24 cellular contexts compared by ENCODE assay signal in the genomic region with DNA sequence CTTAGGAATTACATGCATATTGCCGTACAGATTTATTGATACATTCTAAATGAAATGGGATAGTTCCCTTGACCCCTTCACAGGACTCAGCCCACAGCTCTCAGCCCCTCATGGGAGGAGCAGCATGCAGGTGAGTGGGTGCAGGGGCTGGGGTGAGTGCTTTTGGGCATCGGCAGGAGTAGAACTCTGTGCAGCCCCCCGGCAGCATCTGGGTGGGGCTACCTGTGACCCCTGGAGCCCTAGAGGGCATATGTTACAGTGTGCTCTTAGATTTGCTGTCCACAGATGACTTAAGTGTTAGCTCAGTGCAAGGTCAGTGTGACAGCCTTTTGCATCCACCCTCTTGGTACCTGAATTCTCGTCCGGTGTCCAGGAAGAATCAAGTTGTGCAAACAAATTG.
DNase-seq lines count a peak whose midpoint lies in the region; ATAC-seq lines count a peak whose summit lies in the region.
"Had no signal": no experiment of that assay in that cellular context is flagged by ENCODE, and none has a peak within 500 bp of the region (broad histone marks: within the 10 kb centered on the region; RNA-seq: fewer than 3 reads in every experiment).

No MANE protein-coding gene starts in this region.

- H4K20me1 ChIP-seq in BLaER1 treated with 17β-estradiol and CSF1 and Interleukin-3, amounts not matched to agents 10 nM and 100 nM = peaks cover 0 to 100% (median 96%) of the 10 kb centered on the region in 11 experiments; a peak in 19 of 22 replicates

- H3K4me3 Mint-ChIP-seq in activated CD4-positive, alpha-beta T cell treated with anti-CD3 and anti-CD28 coated beads, Interleukin-2, amount 10 ng/mL, durations not matched to agents 24 days and 14 days = peak overlapping the region; percentile 36
- H3K4me3 Mint-ChIP-seq in activated naive CD8-positive, alpha-beta T cell treated with anti-CD3 and anti-CD28 coated beads for 36 hours = no peak overlapping the region
- peak overlapping the region in 9 of 10 donors; percentile 2 to 58 (median 35) for H3K4me3 Mint-ChIP-seq in naive thymus-derived CD8-positive, alpha-beta T cell
- H3K4me3 Mint-ChIP-seq: nephron had no signal

- H3K4me1 ChIP-seq in BLaER1 treated with 17β-estradiol and CSF1 and Interleukin-3, amounts not matched to agents 10 nM and 100 nM = peaks cover 49 to 100% (median 67%) of the 10 kb centered on the region in 10 experiments

- 0 out of 22 replicates have a peak overlapping the region, but pooled peaks of 1 of the 11 experiments have one; percentile 5 for H3K27ac ChIP-seq in BLaER1 treated with 17β-estradiol and CSF1 and Interleukin-3, amounts not matched to agents 10 nM and 100 nM
- H3K27ac ChIP-seq: HL-60, upper lobe of right lung had no signal

- H3K4me3 ChIP-seq in BLaER1 treated with 17β-estradiol and CSF1 and Interleukin-3, amounts not matched to agents 10 nM and 100 nM = 0 out of 20 replicates have a peak overlapping the region, but pooled peaks of 1 of the 10 experiments have one; percentile 14
- H3K4me3 ChIP-seq: dorsolateral prefrontal cortex, sigmoid colon, upper lobe of right lung had no signal

- H3K4me2 ChIP-seq in BLaER1 treated with 17β-estradiol and CSF1 and Interleukin-3, amounts not matched to agents 10 nM and 100 nM = peak overlapping the region; percentile 68 to 92 (median 80)

- peaks cover 4% of the 10 kb centered on the region for H3K9me3 Mint-ChIP-seq in activated CD4-positive, alpha-beta T cell treated with anti-CD3 and anti-CD28 coated beads, Interleukin-2, amount 10 ng/mL, durations not matched to agents 24 days and 14 days
- H3K9me3 Mint-ChIP-seq in activated naive CD8-positive, alpha-beta T cell treated with anti-CD3 and anti-CD28 coated beads for 36 hours = peaks cover 8% of the 10 kb centered on the region
- H3K9me3 Mint-ChIP-seq in naive thymus-derived CD8-positive, alpha-beta T cell = peaks cover 0 to 11% (median 5%) of the 10 kb centered on the region in 9 donors

- H3K9ac ChIP-seq in BLaER1 treated with 17β-estradiol and CSF1 and Interleukin-3, amounts not matched to agents 10 nM and 100 nM = no peak overlapping the region

- POLR2A ChIA-PET in naive thymus-derived CD8-positive, alpha-beta T cell (lab: Charles Lee) = no interaction called here

- no peaks in the 10 kb centered on the region for H3K27me3 ChIP-seq in BLaER1 treated with 17β-estradiol and CSF1 and Interleukin-3, amounts not matched to agents 10 nM and 100 nM
- H3K27me3 ChIP-seq: dorsolateral prefrontal cortex, sigmoid colon, upper lobe of right lung had no signal

- no peak for ATAC-seq in naive thymus-derived CD8-positive, alpha-beta T cell
- no peak for ATAC-seq in HG03045 (IDR thresholded peaks at IDR 0.05; ENCODE audit: unreplicated experiment)
- ATAC-seq: upper lobe of right lung had no signal

- H3K27ac Mint-ChIP-seq in activated CD4-positive, alpha-beta T cell treated with anti-CD3 and anti-CD28 coated beads, Interleukin-2, amount 10 ng/mL, durations not matched to agents 24 days and 14 days = peak overlapping the region; percentile 47
- peak overlapping the region; percentile 28 for H3K27ac Mint-ChIP-seq in activated naive CD8-positive, alpha-beta T cell treated with anti-CD3 and anti-CD28 coated beads for 36 hours
- H3K27ac Mint-ChIP-seq in naive thymus-derived CD8-positive, alpha-beta T cell = peak overlapping the region in 9 of 10 donors; percentile 6 to 82 (median 26)
- H3K27ac Mint-ChIP-seq: nephron had no signal

- no peaks in the 10 kb centered on the region for H3K9me3 ChIP-seq in BLaER1 treated with 17β-estradiol and CSF1 and Interleukin-3, amounts not matched to agents 10 nM and 100 nM (replicated peaks in 1 of 11)
- H3K9me3 ChIP-seq: sigmoid colon, upper lobe of right lung had no signal

- no peaks in the 10 kb centered on the region for H3K27me3 Mint-ChIP-seq in activated CD4-positive, alpha-beta T cell treated with anti-CD3 and anti-CD28 coated beads, Interleukin-2, amount 10 ng/mL, durations not matched to agents 24 days and 14 days
- H3K27me3 Mint-ChIP-seq in activated naive CD8-positive, alpha-beta T cell treated with anti-CD3 and anti-CD28 coated beads for 36 hours = no peaks in the 10 kb centered on the region
- H3K27me3 Mint-ChIP-seq in naive thymus-derived CD8-positive, alpha-beta T cell = no peaks in the 10 kb centered on the region

- H3K4me1 Mint-ChIP-seq in activated CD4-positive, alpha-beta T cell treated with anti-CD3 and anti-CD28 coated beads, Interleukin-2, amount 10 ng/mL, durations not matched to agents 24 days and 14 days = peaks cover 47% of the 10 kb centered on the region
- H3K4me1 Mint-ChIP-seq in activated naive CD8-positive, alpha-beta T cell treated with anti-CD3 and anti-CD28 coated beads for 36 hours = peaks cover 50% of the 10 kb centered on the region
- peaks cover 25 to 68% (median 58%) of the 10 kb centered on the region in 4 donors for H3K4me1 Mint-ChIP-seq in naive thymus-derived CD8-positive, alpha-beta T cell

- H3K36me3 Mint-ChIP-seq in activated CD4-positive, alpha-beta T cell treated with anti-CD3 and anti-CD28 coated beads, Interleukin-2, amount 10 ng/mL, durations not matched to agents 24 days and 14 days (ENCODE audit: low read depth) = peaks cover 34% of the 10 kb centered on the region
- H3K36me3 Mint-ChIP-seq in activated naive CD8-positive, alpha-beta T cell treated with anti-CD3 and anti-CD28 coated beads for 36 hours = peaks cover 47% of the 10 kb centered on the region
- peaks cover 11 to 28% (median 21%) of the 10 kb centered on the region in 3 donors for H3K36me3 Mint-ChIP-seq in naive thymus-derived CD8-positive, alpha-beta T cell

- no peak for DNase-seq in activated CD4-positive, alpha-beta T cell treated with anti-CD3 and anti-CD28 coated beads, Interleukin-2, amount 10 ng/mL, durations not matched to agents 24 days and 14 days
- DNase-seq in activated CD4-positive, alpha-beta T cell treated with anti-CD3 and anti-CD28 coated beads for 48 hours = no peak
- no peak for DNase-seq in activated naive CD8-positive, alpha-beta T cell treated with anti-CD3 and anti-CD28 coated beads for 36 hours
- no peak for DNase-seq in naive thymus-derived CD8-positive, alpha-beta T cell
- DNase-seq in cerebellum (ENCODE audit: low spot score) = no peak
- no peak for DNase-seq in central memory CD4-positive, alpha-beta T cell
- DNase-seq: dorsolateral prefrontal cortex, erythroblast, foreskin melanocyte, hypothalamus, IMR-90, kidney, mesenchymal stem cell, NCI-H146, NCI-H2171, OCI-M1, posterior cingulate gyrus, SHP77, sigmoid colon, upper lobe of right lung had no signal

- intact Hi-C loops in activated CD4-positive, alpha-beta T cell treated with anti-CD3 and anti-CD28 coated beads, Interleukin-2, amount 10 ng/mL, durations not matched to agents 24 days and 14 days (cut with micrococcal nuclease) = loop anchor here (2.0 kb wide), 1 partner anchor 82 kb away; no protein-coding TSS in a partner anchor

- peaks cover 0 to 89% (median 5%) of the 10 kb centered on the region in 11 experiments; a peak in 13 of 22 replicates for H3K36me3 ChIP-seq in BLaER1 treated with 17β-estradiol and CSF1 and Interleukin-3, amounts not matched to agents 10 nM and 100 nM
- H3K36me3 ChIP-seq: sigmoid colon, upper lobe of right lung had no signal
